ENCODE assay signal across 11 cellular contexts in the genomic region with DNA sequence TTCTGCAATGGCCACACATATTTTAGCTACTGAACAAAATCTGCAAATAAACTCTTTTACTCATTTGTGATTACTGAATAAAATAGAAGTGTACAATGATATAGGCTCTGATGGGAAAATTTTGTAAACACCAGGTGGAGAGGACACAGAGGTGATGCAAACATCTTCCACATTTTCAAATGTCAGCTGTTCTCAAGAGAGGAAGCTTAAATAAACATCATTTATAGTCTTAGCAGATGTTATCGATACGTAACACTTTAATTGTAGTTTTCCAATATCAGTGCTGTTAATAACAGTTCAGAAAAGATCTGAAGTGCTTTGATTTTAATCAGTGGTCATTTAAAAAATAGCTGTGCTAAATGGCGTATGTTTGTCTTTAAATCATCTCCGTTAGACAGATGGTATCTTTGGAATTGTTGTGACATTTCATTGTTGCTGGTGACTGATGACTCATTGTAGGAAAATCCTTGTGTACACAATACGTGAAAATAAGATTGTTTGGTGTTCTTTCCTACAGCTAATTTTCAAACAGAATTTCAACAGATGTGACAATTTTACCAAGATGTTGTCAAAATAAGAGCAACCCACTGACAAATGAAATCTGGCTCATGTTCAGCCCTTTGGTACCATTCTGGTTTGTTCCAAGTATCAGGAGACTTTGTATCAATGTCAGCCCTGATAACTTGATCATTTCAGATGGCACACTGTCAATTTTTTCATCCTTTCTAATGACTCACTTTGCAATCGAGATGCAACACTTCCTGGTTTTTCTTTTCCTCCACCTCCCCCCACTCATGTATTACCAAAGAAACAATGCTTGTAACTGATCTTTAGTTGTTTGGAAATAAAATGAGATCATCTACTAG.
DNase-seq lines count a peak whose midpoint lies in the region; ATAC-seq and TF ChIP-seq lines count a peak whose summit lies in the region.
"Had no signal": no experiment of that assay in that cellular context is flagged by ENCODE, and none has a peak within 500 bp of the region (broad histone marks: within the 10 kb centered on the region; RNA-seq: fewer than 3 reads in every experiment).

No MANE protein-coding gene starts in this region.

- no peaks in the 10 kb centered on the region for H3K9me3 Mint-ChIP-seq in activated T-cell treated with anti-CD3 and anti-CD28 coated beads, Interleukin-2, amount 50 U/mL, for 72 hours

- H3K27ac Mint-ChIP-seq in activated T-cell treated with anti-CD3 and anti-CD28 coated beads, Interleukin-2, amount 50 U/mL, for 72 hours: no peak overlapping the region

- ATAC-seq in activated T-cell treated with anti-CD3 and anti-CD28 coated beads, Interleukin-2, amount 50 U/mL, for 72 hours (replicated peaks in 1 of 2): no peak
- ATAC-seq in GM18868 (IDR thresholded peaks at IDR 0.05; ENCODE audit: unreplicated experiment): no peak
- ATAC-seq: heart left ventricle had no signal

- TF ChIP-seq EP300 in SK-N-SH (IDR thresholded peaks at IDR 0.05; ENCODE audit: borderline replicate concordance in 1 of 2, low read depth in 1 of 2, low read length in 1 of 2): 0 out of 4 replicates have a peak, but pooled peaks of 1 of the 2 experiments have one; percentile 18

- H4K20me1 ChIP-seq in SK-N-SH (ENCODE audit: insufficient read depth): no peaks in the 10 kb centered on the region

- 0 out of 2 replicates have a peak overlapping the region, but pooled peaks have one; percentile 4 for H2AFZ ChIP-seq in SK-N-SH (ENCODE audit: low read depth)

- no peaks in the 10 kb centered on the region for H3K36me3 Mint-ChIP-seq in activated T-cell treated with anti-CD3 and anti-CD28 coated beads, Interleukin-2, amount 50 U/mL, for 72 hours (ENCODE audit: insufficient read depth in 2 of 2)

- H3K4me3 ChIP-seq in SK-N-SH (ENCODE audit: low read depth in 2 of 2, low read length in 1 of 2) (no peak overlapping the region), kidney epithelial cell (ENCODE audit: low read depth, low read length) (no peak overlapping the region)
- H3K4me3 ChIP-seq: heart left ventricle, thoracic aorta had no signal

- TF ChIP-seq CTCF in SK-N-SH (IDR thresholded peaks at IDR 0.05) (no peak), kidney epithelial cell (IDR thresholded peaks at IDR 0.05; ENCODE audit: insufficient read depth, low read length, poor library complexity, severe bottlenecking) (no peak)

- H3F3A ChIP-seq in SK-N-SH (replicated peaks; ENCODE audit: insufficient read depth): no peaks in the 10 kb centered on the region

- peak overlapping the region in 1 of 2 experiments; percentile 19; a peak in 1 of 4 replicates for H3K27ac ChIP-seq in SK-N-SH (ENCODE audit: low read depth in 2 of 2, low read length in 1 of 2)
- H3K27ac ChIP-seq: heart left ventricle, thoracic aorta had no signal

- H3K4me1 ChIP-seq in SK-N-SH (ENCODE audit: control insufficient read depth in 1 of 2, insufficient read depth in 2 of 2, low read depth in 1 of 2, low read length in 1 of 2): peaks cover 0 to 14% of the 10 kb centered on the region in 2 experiments; a peak in 2 of 4 replicates
- H3K4me1 ChIP-seq: heart left ventricle had no signal

- TF ChIP-seq RAD21 in SK-N-SH (IDR thresholded peaks at IDR 0.05; ENCODE audit: low read length): no peak

- POLR2A ChIA-PET in SK-N-SH (lab: Yijun Ruan, JAX): no interaction called here

- no peaks in the 10 kb centered on the region for H3K9me3 ChIP-seq in SK-N-SH
- H3K9me3 ChIP-seq: heart left ventricle, thoracic aorta had no signal

- CTCF ChIA-PET in SK-N-SH (lab: Yijun Ruan, JAX): interaction anchor here (0.9 to 1.6 kb wide), 4 partner anchors 9 to 735 kb away, joined by 3 to 5 read pairs (median 3); no protein-coding TSS in a partner anchor

- H3K9ac ChIP-seq in SK-N-SH: no peak overlapping the region

- no peak overlapping the region for H3K4me3 Mint-ChIP-seq in activated T-cell treated with anti-CD3 and anti-CD28 coated beads, Interleukin-2, amount 50 U/mL, for 72 hours

- H3K4me2 ChIP-seq in SK-N-SH: no peak overlapping the region

- WGBS in SK-N-SH (ENCODE audit: low lambda C conversion rate): 37% methylated on average over 6 of the region's 6 CpGs

- H3K4me1 Mint-ChIP-seq in activated T-cell treated with anti-CD3 and anti-CD28 coated beads, Interleukin-2, amount 50 U/mL, for 72 hours (ENCODE audit: low read depth): no peaks in the 10 kb centered on the region

- in situ Hi-C loops in Caki2 (cut with HindIII; ENCODE audit: low pct_unique_long_range_greater_than_20kb, low sequenced_read_pairs) (no loop called here), ACHN (cut with HindIII; ENCODE audit: low pct_ligation_motif_present, low pct_unique_long_range_greater_than_20kb, low sequenced_read_pairs) (no loop called here)

- H3K9me2 ChIP-seq in SK-N-SH: no peaks in the 10 kb centered on the region

- DNase-seq in Caki2 (ENCODE audit: low read depth) (peak; percentile 44), LHCN-M2 (ENCODE audit: low read depth) (peak; percentile 88), SK-N-SH (no peak), kidney epithelial cell (ENCODE audit: low read depth) (peak; percentile 16), ACHN (no peak)
- DNase-seq in stimulated activated CD4-positive, alpha-beta T cell treated with anti-CD3 and anti-CD28 coated beads, Interleukin-4, amount 100 ng/mL, for 24 hours: no peak
- no peak for DNase-seq in activated T-cell treated with anti-CD3 and anti-CD28 coated beads, Interleukin-2, amount 50 U/mL, for 72 hours
- DNase-seq: heart left ventricle, Kasumi-1 had no signal

- H3K27me3 ChIP-seq in SK-N-SH (ENCODE audit: insufficient read depth) (no peaks in the 10 kb centered on the region), kidney epithelial cell (ENCODE audit: control insufficient read depth, insufficient read depth, low read length) (no peaks in the 10 kb centered on the region)
- H3K27me3 ChIP-seq: heart left ventricle had no signal

- H3K36me3 ChIP-seq in SK-N-SH (replicated peaks in 1 of 2; ENCODE audit: control insufficient read depth in 1 of 2, insufficient read depth in 2 of 2, low read length in 1 of 2): no peaks in the 10 kb centered on the region
- H3K36me3 ChIP-seq in kidney epithelial cell (ENCODE audit: control insufficient read depth, insufficient read depth, low read length): no peaks in the 10 kb centered on the region
- H3K36me3 ChIP-seq: heart left ventricle, thoracic aorta had no signal

- no peaks in the 10 kb centered on the region for H3K79me2 ChIP-seq in SK-N-SH (ENCODE audit: insufficient read depth)

- H3K27me3 Mint-ChIP-seq in activated T-cell treated with anti-CD3 and anti-CD28 coated beads, Interleukin-2, amount 50 U/mL, for 72 hours (ENCODE audit: low read depth): peaks cover 5% of the 10 kb centered on the region

TF ChIP-seq in SK-N-SH, 30 proteins besides CTCF, POLR2A, EP300 and RAD21 (continues in another document):
- TF ChIP-seq POLR2AphosphoS5 (IDR thresholded peaks at IDR 0.05; ENCODE audit: low read depth, low read length) (no peak; the same call in 1 of the 2 replicates), EZH2phosphoT487 (IDR thresholded peaks at IDR 0.05; ENCODE audit: borderline replicate concordance, low read depth) (no peak), NRF1 (IDR thresholded peaks at IDR 0.05; ENCODE audit: low read depth, low read length) (no peak), YY1 (IDR thresholded peaks at IDR 0.05; ENCODE audit: low read depth) (no peak), FOXJ3 (CRISPR knock-in tag; IDR thresholded peaks at IDR 0.05) (no peak)
- TF ChIP-seq, protein P1, sequence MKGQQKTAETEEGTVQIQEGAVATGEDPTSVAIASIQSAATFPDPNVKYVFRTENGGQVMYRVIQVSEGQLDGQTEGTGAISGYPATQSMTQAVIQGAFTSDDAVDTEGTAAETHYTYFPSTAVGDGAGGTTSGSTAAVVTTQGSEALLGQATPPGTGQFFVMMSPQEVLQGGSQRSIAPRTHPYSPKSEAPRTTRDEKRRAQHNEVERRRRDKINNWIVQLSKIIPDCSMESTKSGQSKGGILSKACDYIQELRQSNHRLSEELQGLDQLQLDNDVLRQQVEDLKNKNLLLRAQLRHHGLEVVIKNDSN (IDR thresholded peaks at IDR 0.05; ENCODE audit: borderline replicate concordance, low read depth): no peak
- TF ChIP-seq, protein P2, sequence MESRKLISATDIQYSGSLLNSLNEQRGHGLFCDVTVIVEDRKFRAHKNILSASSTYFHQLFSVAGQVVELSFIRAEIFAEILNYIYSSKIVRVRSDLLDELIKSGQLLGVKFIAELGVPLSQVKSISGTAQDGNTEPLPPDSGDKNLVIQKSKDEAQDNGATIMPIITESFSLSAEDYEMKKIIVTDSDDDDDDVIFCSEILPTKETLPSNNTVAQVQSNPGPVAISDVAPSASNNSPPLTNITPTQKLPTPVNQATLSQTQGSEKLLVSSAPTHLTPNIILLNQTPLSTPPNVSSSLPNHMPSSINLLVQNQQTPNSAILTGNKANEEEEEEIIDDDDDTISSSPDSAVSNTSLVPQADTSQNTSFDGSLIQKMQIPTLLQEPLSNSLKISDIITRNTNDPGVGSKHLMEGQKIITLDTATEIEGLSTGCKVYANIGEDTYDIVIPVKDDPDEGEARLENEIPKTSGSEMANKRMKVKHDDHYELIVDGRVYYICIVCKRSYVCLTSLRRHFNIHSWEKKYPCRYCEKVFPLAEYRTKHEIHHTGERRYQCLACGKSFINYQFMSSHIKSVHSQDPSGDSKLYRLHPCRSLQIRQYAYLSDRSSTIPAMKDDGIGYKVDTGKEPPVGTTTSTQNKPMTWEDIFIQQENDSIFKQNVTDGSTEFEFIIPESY (IDR thresholded peaks at IDR 0.05; ENCODE audit: borderline replicate concordance, low read depth): no peak
- TF ChIP-seq, protein P3, sequence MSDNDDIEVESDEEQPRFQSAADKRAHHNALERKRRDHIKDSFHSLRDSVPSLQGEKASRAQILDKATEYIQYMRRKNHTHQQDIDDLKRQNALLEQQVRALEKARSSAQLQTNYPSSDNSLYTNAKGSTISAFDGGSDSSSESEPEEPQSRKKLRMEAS (IDR thresholded peaks at IDR 0.05; ENCODE audit: low read depth): no peak
- TF ChIP-seq, protein P4, sequence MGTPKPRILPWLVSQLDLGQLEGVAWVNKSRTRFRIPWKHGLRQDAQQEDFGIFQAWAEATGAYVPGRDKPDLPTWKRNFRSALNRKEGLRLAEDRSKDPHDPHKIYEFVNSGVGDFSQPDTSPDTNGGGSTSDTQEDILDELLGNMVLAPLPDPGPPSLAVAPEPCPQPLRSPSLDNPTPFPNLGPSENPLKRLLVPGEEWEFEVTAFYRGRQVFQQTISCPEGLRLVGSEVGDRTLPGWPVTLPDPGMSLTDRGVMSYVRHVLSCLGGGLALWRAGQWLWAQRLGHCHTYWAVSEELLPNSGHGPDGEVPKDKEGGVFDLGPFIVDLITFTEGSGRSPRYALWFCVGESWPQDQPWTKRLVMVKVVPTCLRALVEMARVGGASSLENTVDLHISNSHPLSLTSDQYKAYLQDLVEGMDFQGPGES (IDR thresholded peaks at IDR 0.05; ENCODE audit: low read depth, low read length): no peak

Comparison
In these comparisons a context has a peak if more than half of its experiments do, and no peak if none do; other contexts are left out.
1. DNase-seq: peak in Caki2 (single experiment), LHCN-M2 (single experiment) and kidney epithelial cell (single experiment); none in SK-N-SH (single experiment), stimulated activated CD4-positive, alpha-beta T cell treated with anti-CD3 and anti-CD28 coated beads, Interleukin-4, amount 100 ng/mL, for 24 hours (single experiment), activated T-cell treated with anti-CD3 and anti-CD28 coated beads, Interleukin-2, amount 50 U/mL, for 72 hours (0 of 2) and ACHN (single experiment).